Comparison of ENCODE assay signal across 8 cellular contexts in genomic region chr2:70134349-70134983, GRCh38. TPM values are rescaled to one million over a fixed set of nuclear protein-coding genes. Genes with fewer than 3 reads are reported as not detected.
A peak's percentile ranks its signal among the peaks of the same experiment; 100 is the strongest.
DNase-seq lines count a peak whose midpoint lies in the region; ATAC-seq, FAIRE-seq and TF ChIP-seq lines count a peak whose summit lies in the region.
"Not testable (repeated sequence)": the region's sequence is repeated elsewhere in the genome, so short reads cannot be mapped to it uniquely, and the experiment has no call there.

No MANE protein-coding gene starts in this region.

- H3K9me3 ChIP-seq in PC-9 (ENCODE audit: insufficient read depth, low read depth); left ventricle myocardium inferior (replicated peaks); vagina: not testable (repeated sequence)

- POLR2A ChIA-PET in PC-9 (lab: Charles Lee; ENCODE audit: unreplicated experiment): not testable (repeated sequence)
- POLR2A ChIA-PET in naive thymus-derived CD8-positive, alpha-beta T cell (lab: Charles Lee): interaction anchor here (0.7 to 25.8 kb wide), 8 partner anchors 7 to 159 kb away, joined by 4 to 1727 read pairs (median 44); partner anchors contain the start of genes C2orf42, PCBP1 and SNRPG

- H3K4me2 ChIP-seq in PC-9: peak overlapping the region; percentile 78

- not testable (repeated sequence) for ATAC-seq in naive thymus-derived CD8-positive, alpha-beta T cell

- H3K4me1 ChIP-seq in PC-9 (replicated peaks; ENCODE audit: insufficient read depth) (peaks cover 66% of the 10 kb centered on the region), left ventricle myocardium inferior (peaks cover 56% of the 10 kb centered on the region), vagina (peaks cover 64% of the 10 kb centered on the region)

- H3K36me3 ChIP-seq in PC-9 (ENCODE audit: low read depth); left ventricle myocardium inferior; vagina: not testable (repeated sequence)

- H3K27me3 Mint-ChIP-seq in activated T-helper 1 cell treated with anti-CD3 and anti-CD28 coated beads, Interleukin-12 subunit alpha, Interleukin-12 subunit beta, Interleukin-2, Interleukin-4 antibody, amounts not matched to agents 30 ng/mL and 10 ng/mL and 1 ng/mL, durations not matched to agents 14 hours and 24 hours and 36 hours (ENCODE audit: insufficient read depth); naive thymus-derived CD8-positive, alpha-beta T cell: not testable (repeated sequence)

- H3K36me3 Mint-ChIP-seq in activated T-helper 1 cell treated with anti-CD3 and anti-CD28 coated beads, Interleukin-12 subunit alpha, Interleukin-12 subunit beta, Interleukin-2, Interleukin-4 antibody, amounts not matched to agents 30 ng/mL and 10 ng/mL and 1 ng/mL, durations not matched to agents 14 hours and 24 hours and 36 hours (ENCODE audit: low read depth); naive thymus-derived CD8-positive, alpha-beta T cell: not testable (repeated sequence)

- peak overlapping the region; percentile 13 for H3K4me3 Mint-ChIP-seq in activated T-helper 1 cell treated with anti-CD3 and anti-CD28 coated beads, Interleukin-12 subunit alpha, Interleukin-12 subunit beta, Interleukin-2, Interleukin-4 antibody, amounts not matched to agents 30 ng/mL and 10 ng/mL and 1 ng/mL, durations not matched to agents 14 hours and 24 hours and 36 hours
- peak overlapping the region; percentile 83 to 90 (median 88) for H3K4me3 Mint-ChIP-seq in naive thymus-derived CD8-positive, alpha-beta T cell

- H2AFZ ChIP-seq in PC-9: not testable (repeated sequence)

- H3K27ac Mint-ChIP-seq in activated T-helper 1 cell treated with anti-CD3 and anti-CD28 coated beads, Interleukin-12 subunit alpha, Interleukin-12 subunit beta, Interleukin-2, Interleukin-4 antibody, amounts not matched to agents 30 ng/mL and 10 ng/mL and 1 ng/mL, durations not matched to agents 14 hours and 24 hours and 36 hours: peak overlapping the region; percentile 98
- H3K27ac Mint-ChIP-seq in naive thymus-derived CD8-positive, alpha-beta T cell: peak overlapping the region; percentile 94 to 100 (median 98)

- not testable (repeated sequence) for BruUV-seq in PC-9 (replicated peaks; lab: Mats Ljungman, UMichigan)

- FAIRE-seq in GM12891 (lab: Jason Lieb, UNC): peak; percentile 47

- CTCF ChIA-PET in PC-9 (lab: Charles Lee): interaction anchor here (0.9 kb wide), 1 partner anchor 8 kb away, joined by 3 read pairs; no protein-coding TSS in a partner anchor

- not testable (repeated sequence) for H3K9me3 Mint-ChIP-seq in activated T-helper 1 cell treated with anti-CD3 and anti-CD28 coated beads, Interleukin-12 subunit alpha, Interleukin-12 subunit beta, Interleukin-2, Interleukin-4 antibody, amounts not matched to agents 30 ng/mL and 10 ng/mL and 1 ng/mL, durations not matched to agents 14 hours and 24 hours and 36 hours; naive thymus-derived CD8-positive, alpha-beta T cell

- H3K27me3 ChIP-seq in PC-9 (ENCODE audit: insufficient read depth, low read depth); left ventricle myocardium inferior (ENCODE audit: low read depth); vagina: not testable (repeated sequence)

- TF ChIP-seq CTCF in PC-9 (conservative IDR thresholded peaks at IDR 0.05); left ventricle myocardium inferior (IDR thresholded peaks at IDR 0.05; ENCODE audit: borderline replicate concordance); vagina (IDR thresholded peaks at IDR 0.05): not testable (repeated sequence)

- H3K4me3 ChIP-seq in PC-9, left ventricle myocardium inferior, skin epidermis, vagina: not testable (repeated sequence)

- H3K79me2 ChIP-seq in PC-9 (ENCODE audit: low read depth): not testable (repeated sequence)

- not testable (repeated sequence) for H4K20me1 ChIP-seq in PC-9 (ENCODE audit: insufficient read depth)

- not testable (repeated sequence) for DNase-seq in GM12891 (ENCODE audit: insufficient read length, low spot score); PC-9; activated T-helper 1 cell treated with anti-CD3 and anti-CD28 coated beads, Interleukin-12 subunit alpha, Interleukin-12 subunit beta, Interleukin-2, Interleukin-4 antibody, amounts not matched to agents 30 ng/mL and 10 ng/mL and 1 ng/mL, durations not matched to agents 14 hours and 24 hours and 36 hours (ENCODE audit: low spot score); caudate nucleus (lab: John Stamatoyannopoulos, UW); left ventricle myocardium inferior; naive thymus-derived CD8-positive, alpha-beta T cell; vagina (ENCODE audit: extremely low spot score in 2 of 2)

- TF ChIP-seq POLR2A in GM12891 (IDR thresholded peaks at IDR 0.05; ENCODE audit: low read depth, low read length): 0 out of 2 replicates have a peak, but pooled peaks have one; percentile 4
- not testable (repeated sequence) for TF ChIP-seq POLR2A in vagina (IDR thresholded peaks at IDR 0.05)

- peaks cover 63% of the 10 kb centered on the region for H3K4me1 Mint-ChIP-seq in activated T-helper 1 cell treated with anti-CD3 and anti-CD28 coated beads, Interleukin-12 subunit alpha, Interleukin-12 subunit beta, Interleukin-2, Interleukin-4 antibody, amounts not matched to agents 30 ng/mL and 10 ng/mL and 1 ng/mL, durations not matched to agents 14 hours and 24 hours and 36 hours (ENCODE audit: low read depth)
- peaks cover 45 to 91% (median 81%) of the 10 kb centered on the region in 4 donors for H3K4me1 Mint-ChIP-seq in naive thymus-derived CD8-positive, alpha-beta T cell

- H3K27ac ChIP-seq in PC-9 (peak overlapping the region; percentile 95), caudate nucleus (ENCODE audit: low read depth, low read length) (peak overlapping the region; percentile 99), left ventricle myocardium inferior (replicated peaks) (peak overlapping the region; percentile 94), skin epidermis (peak overlapping the region in 19 of 21 experiments; percentile 33 to 99 (median 90)), vagina (peak overlapping the region; percentile 96)

- intact Hi-C loops in PC-9 (cut with micrococcal nuclease; ENCODE audit: unreplicated experiment); activated T-helper 1 cell treated with anti-CD3 and anti-CD28 coated beads, Interleukin-12 subunit alpha, Interleukin-12 subunit beta, Interleukin-2, Interleukin-4 antibody, amounts not matched to agents 30 ng/mL and 10 ng/mL and 1 ng/mL, durations not matched to agents 14 hours and 24 hours and 36 hours (cut with micrococcal nuclease); left ventricle myocardium inferior (cut with micrococcal nuclease); vagina (cut with DNase I): not testable (repeated sequence)

- not testable (repeated sequence) for H3K9me2 ChIP-seq in PC-9 (ENCODE audit: insufficient read depth)

- H3F3A ChIP-seq in PC-9 (ENCODE audit: insufficient read depth, low read depth): peaks cover 54% of the 10 kb centered on the region

RNA-seq across cellular contexts. Expression of gene PCBP1, which starts 47.2 kb away (rescaled TPM):
- 235 TPM for polyA plus RNA-seq in GM12891 (2012; ENCODE audit: low read depth, missing spikeins)
- 148 and 227 TPM in 2 replicates for total RNA-seq in PC-9 (2021)
- 426 and 427 TPM in 2 replicates for total RNA-seq in activated T-helper 1 cell treated with anti-CD3 and anti-CD28 coated beads, Interleukin-12 subunit alpha, Interleukin-12 subunit beta, Interleukin-2, Interleukin-4 antibody, amounts not matched to agents 30 ng/mL and 10 ng/mL and 1 ng/mL, durations not matched to agents 14 hours and 24 hours and 36 hours
- 205 TPM for total RNA-seq in left ventricle myocardium inferior
- total RNA-seq in naive thymus-derived CD8-positive, alpha-beta T cell: 100 to 1,000 TPM; 386 to 393 TPM
- polyA plus RNA-seq in naive thymus-derived CD8-positive, alpha-beta T cell: 100 to 1,000 TPM; 159 to 218 (median 195) TPM
- 210 TPM for total RNA-seq in vagina

RNA-seq across cellular contexts. Expression of gene C2orf42, which starts 56.4 kb away (rescaled TPM):
- 7.6 TPM for polyA plus RNA-seq in GM12891 (2012; ENCODE audit: low read depth, missing spikeins)
- 12.7 and 14.3 TPM in 2 replicates for total RNA-seq in PC-9 (2021)
- total RNA-seq in activated T-helper 1 cell treated with anti-CD3 and anti-CD28 coated beads, Interleukin-12 subunit alpha, Interleukin-12 subunit beta, Interleukin-2, Interleukin-4 antibody, amounts not matched to agents 30 ng/mL and 10 ng/mL and 1 ng/mL, durations not matched to agents 14 hours and 24 hours and 36 hours: 21.6 and 24.1 TPM in 2 replicates
- total RNA-seq in left ventricle myocardium inferior: 14.6 TPM
- 10 to 100 TPM; 36.6 to 40.3 TPM for total RNA-seq in naive thymus-derived CD8-positive, alpha-beta T cell
- polyA plus RNA-seq in naive thymus-derived CD8-positive, alpha-beta T cell: 10 to 100 TPM; 19.6 to 31.1 (median 19.9) TPM
- 17.4 TPM for total RNA-seq in vagina
